In the genomic region with DNA sequence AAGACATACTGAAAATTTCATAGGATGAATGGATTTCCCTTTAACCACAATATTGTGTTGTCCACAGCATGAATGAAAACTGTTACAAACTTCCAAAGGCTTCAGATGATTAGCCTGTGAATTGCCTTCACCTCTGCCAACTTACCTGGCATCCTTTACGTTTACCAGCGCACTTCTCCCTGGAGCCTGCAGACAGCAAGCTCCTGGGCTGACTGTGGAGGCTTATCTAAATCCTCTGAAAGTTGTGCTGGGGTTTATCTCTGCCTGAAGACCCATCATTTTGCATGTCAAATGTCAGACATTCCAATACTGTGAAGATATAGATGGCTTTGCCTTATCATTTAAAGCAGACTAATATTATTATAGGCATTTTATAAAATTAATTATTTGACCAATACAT, we compare ENCODE assay signal across 17 cellular contexts.
DNase-seq lines count a peak whose midpoint lies in the region; ATAC-seq and TF ChIP-seq lines count a peak whose summit lies in the region.
"Had no signal": no experiment of that assay in that cellular context is flagged by ENCODE, and none has a peak within 500 bp of the region (broad histone marks: within the 10 kb centered on the region; RNA-seq: fewer than 3 reads in every experiment).

No MANE protein-coding gene starts in this region.

- ATAC-seq in GM23338 = peak; percentile 51
- ATAC-seq: CD8-positive, alpha-beta T cell had no signal

- no peaks in the 10 kb centered on the region for H3K27me3 ChIP-seq in GM23338 (ENCODE audit: insufficient read depth)
- H3K27me3 ChIP-seq in mesendoderm (ENCODE audit: insufficient read depth, low read length, poor library complexity) = no peaks in the 10 kb centered on the region
- H3K27me3 ChIP-seq: BLaER1 had no signal

- H2BK15ac ChIP-seq in mesendoderm (replicated peaks; ENCODE audit: low read depth) = no peak overlapping the region

- H4K8ac ChIP-seq in mesendoderm (ENCODE audit: low read depth, low read length) = no peak overlapping the region

- H3K23ac ChIP-seq in mesendoderm (ENCODE audit: low read length) = no peak overlapping the region

- H3K4me1 Mint-ChIP-seq in GM23338 = peaks cover 8% of the 10 kb centered on the region; the same call in 2 of the 3 replicates
- H3K4me1 Mint-ChIP-seq: B cell; CD4-positive, CD25-positive, alpha-beta regulatory T cell had no signal

- H3K4me2 ChIP-seq in GM23338 (no peak overlapping the region), mesendoderm (ENCODE audit: low read length) (no peak overlapping the region)
- H3K4me2 ChIP-seq: BLaER1 had no signal

- no peak overlapping the region for H3K4ac ChIP-seq in mesendoderm (ENCODE audit: low read depth, low read length)

- no peak overlapping the region for H2BK5ac ChIP-seq in mesendoderm (ENCODE audit: low read length)

- H3K79me2 ChIP-seq in GM23338 (replicated peaks; ENCODE audit: insufficient read depth) (no peaks in the 10 kb centered on the region), mesendoderm (ENCODE audit: control insufficient read depth, insufficient read depth, low read length) (no peaks in the 10 kb centered on the region)

- H2AK5ac ChIP-seq in mesendoderm (ENCODE audit: low read length) = no peak overlapping the region

- H4K20me1 ChIP-seq in GM23338 (replicated peaks; ENCODE audit: insufficient read depth) = no peaks in the 10 kb centered on the region
- H4K20me1 ChIP-seq: BLaER1 had no signal

- peaks cover 13% of the 10 kb centered on the region for H3K4me1 ChIP-seq in GM23338 (ENCODE audit: insufficient read depth)
- no peaks in the 10 kb centered on the region for H3K4me1 ChIP-seq in mesendoderm (ENCODE audit: control insufficient read depth, low read depth, low read length)

- no peak overlapping the region for H2BK120ac ChIP-seq in mesendoderm (ENCODE audit: low read depth, low read length)

- no peak overlapping the region for H3K56ac ChIP-seq in mesendoderm (ENCODE audit: low read length)

- no peak overlapping the region for H2AFZ ChIP-seq in GM23338

- no peak overlapping the region for H3K18ac ChIP-seq in mesendoderm (ENCODE audit: low read length)

- H3K4me3 Mint-ChIP-seq in GM23338 = no peak overlapping the region
- H3K4me3 Mint-ChIP-seq: B cell; CD4-positive, CD25-positive, alpha-beta regulatory T cell; CD8-positive, alpha-beta T cell; HFFc6 had no signal

- no peaks in the 10 kb centered on the region for H3F3A ChIP-seq in GM23338 (replicated peaks; ENCODE audit: low read depth)

- H3K9ac ChIP-seq in mesendoderm (ENCODE audit: low read length) = no peak overlapping the region
- H3K9ac ChIP-seq: BLaER1 had no signal

- H3K9me3 Mint-ChIP-seq in GM23338 = no peaks in the 10 kb centered on the region
- H3K9me3 Mint-ChIP-seq: CD8-positive, alpha-beta T cell; HFFc6 had no signal

- H3K27me3 Mint-ChIP-seq in GM23338 (ENCODE audit: insufficient read depth, low read depth, poor library complexity) = no peaks in the 10 kb centered on the region
- H3K27me3 Mint-ChIP-seq: B cell; CD4-positive, CD25-positive, alpha-beta regulatory T cell had no signal

- TF ChIP-seq CTCF in GM23338 (conservative IDR thresholded peaks at IDR 0.05; ENCODE audit: low read depth in 2 of 2) = no peak

- H3K36me3 Mint-ChIP-seq in GM23338 (ENCODE audit: low read depth) = no peaks in the 10 kb centered on the region
- H3K36me3 Mint-ChIP-seq: CD4-positive, CD25-positive, alpha-beta regulatory T cell; CD8-positive, alpha-beta T cell had no signal

- WGBS in mesendoderm (ENCODE audit: extremely low coverage, insufficient coverage, low lambda C conversion rate) = no CpG with 5 or more reads among the region's 2 CpGs

- in situ Hi-C loops in ACHN (cut with HindIII; ENCODE audit: low pct_ligation_motif_present, low pct_unique_long_range_greater_than_20kb, low sequenced_read_pairs) = no loop called here

- no peak overlapping the region for H4K5ac ChIP-seq in mesendoderm (ENCODE audit: low read length)

- H3K9me2 ChIP-seq in GM23338 (ENCODE audit: insufficient read depth) = no peaks in the 10 kb centered on the region

- H3K27ac ChIP-seq in GM23338 (ENCODE audit: low read depth) (no peak overlapping the region), mesendoderm (ENCODE audit: low read depth, low read length) (no peak overlapping the region)
- H3K27ac ChIP-seq: BLaER1, C4-2B had no signal

- H3K4me3 ChIP-seq in GM23338 = no peak overlapping the region
- H3K4me3 ChIP-seq in mesendoderm (ENCODE audit: low read length) = no peak overlapping the region
- H3K4me3 ChIP-seq: BLaER1, HAP-1 had no signal

- DNase-seq in D341Med (ENCODE audit: low spot score) = peak; percentile 51
- DNase-seq in GM23338 (ENCODE audit: low spot score) = peak; percentile 16
- peak; percentile 66 for DNase-seq in mesendoderm
- peak; percentile 23 for DNase-seq in retina
- DNase-seq in ACHN = no peak
- DNase-seq in activated naive CD4-positive, alpha-beta T cell treated with anti-CD3 and anti-CD28 coated beads, Interleukin-2, amount 50 U/mL, for 16 hours = no peak
- DNase-seq: CD4-positive, CD25-positive, alpha-beta regulatory T cell; CD8-positive, alpha-beta T cell; DMS53; DMS79 treated with DMSO at 0.1 percent for 48 hours; GF-D8; GOT3; HFFc6 had no signal

- no peak overlapping the region for H3K27ac Mint-ChIP-seq in GM23338
- H3K27ac Mint-ChIP-seq: B cell; CD4-positive, CD25-positive, alpha-beta regulatory T cell; CD8-positive, alpha-beta T cell; HFFc6 had no signal

- H3K79me1 ChIP-seq in mesendoderm (ENCODE audit: low read length) = no peaks in the 10 kb centered on the region

- H3K36me3 ChIP-seq in GM23338 (ENCODE audit: insufficient read depth) = no peaks in the 10 kb centered on the region
- H3K36me3 ChIP-seq in mesendoderm (ENCODE audit: control insufficient read depth, insufficient read depth, low read length) = no peaks in the 10 kb centered on the region
- H3K36me3 ChIP-seq: BLaER1, HAP-1 had no signal

TF ChIP-seq in GM23338, 12 proteins besides CTCF, POLR2A, EP300 and RAD21 (continues in another document):
- TF ChIP-seq JUNB (IDR thresholded peaks at IDR 0.05; ENCODE audit: unreplicated experiment) (no peak), ZNF114 (CRISPR knock-in tag; IDR thresholded peaks at IDR 0.05) (no peak), NANOG (IDR thresholded peaks at IDR 0.05; ENCODE audit: borderline replicate concordance) (no peak), ZNF331 (CRISPR knock-in tag; IDR thresholded peaks at IDR 0.05; ENCODE audit: low read depth) (no peak), CREB1 (CRISPR knock-in tag; IDR thresholded peaks at IDR 0.05; ENCODE audit: low read depth) (no peak), STAT1 (IDR thresholded peaks at IDR 0.05; ENCODE audit: unreplicated experiment) (no peak), POLR2AphosphoS5 (IDR thresholded peaks at IDR 0.05; ENCODE audit: low read depth) (no peak)
- TF ChIP-seq, protein P1, sequence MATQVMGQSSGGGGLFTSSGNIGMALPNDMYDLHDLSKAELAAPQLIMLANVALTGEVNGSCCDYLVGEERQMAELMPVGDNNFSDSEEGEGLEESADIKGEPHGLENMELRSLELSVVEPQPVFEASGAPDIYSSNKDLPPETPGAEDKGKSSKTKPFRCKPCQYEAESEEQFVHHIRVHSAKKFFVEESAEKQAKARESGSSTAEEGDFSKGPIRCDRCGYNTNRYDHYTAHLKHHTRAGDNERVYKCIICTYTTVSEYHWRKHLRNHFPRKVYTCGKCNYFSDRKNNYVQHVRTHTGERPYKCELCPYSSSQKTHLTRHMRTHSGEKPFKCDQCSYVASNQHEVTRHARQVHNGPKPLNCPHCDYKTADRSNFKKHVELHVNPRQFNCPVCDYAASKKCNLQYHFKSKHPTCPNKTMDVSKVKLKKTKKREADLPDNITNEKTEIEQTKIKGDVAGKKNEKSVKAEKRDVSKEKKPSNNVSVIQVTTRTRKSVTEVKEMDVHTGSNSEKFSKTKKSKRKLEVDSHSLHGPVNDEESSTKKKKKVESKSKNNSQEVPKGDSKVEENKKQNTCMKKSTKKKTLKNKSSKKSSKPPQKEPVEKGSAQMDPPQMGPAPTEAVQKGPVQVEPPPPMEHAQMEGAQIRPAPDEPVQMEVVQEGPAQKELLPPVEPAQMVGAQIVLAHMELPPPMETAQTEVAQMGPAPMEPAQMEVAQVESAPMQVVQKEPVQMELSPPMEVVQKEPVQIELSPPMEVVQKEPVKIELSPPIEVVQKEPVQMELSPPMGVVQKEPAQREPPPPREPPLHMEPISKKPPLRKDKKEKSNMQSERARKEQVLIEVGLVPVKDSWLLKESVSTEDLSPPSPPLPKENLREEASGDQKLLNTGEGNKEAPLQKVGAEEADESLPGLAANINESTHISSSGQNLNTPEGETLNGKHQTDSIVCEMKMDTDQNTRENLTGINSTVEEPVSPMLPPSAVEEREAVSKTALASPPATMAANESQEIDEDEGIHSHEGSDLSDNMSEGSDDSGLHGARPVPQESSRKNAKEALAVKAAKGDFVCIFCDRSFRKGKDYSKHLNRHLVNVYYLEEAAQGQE (IDR thresholded peaks at IDR 0.05; ENCODE audit: unreplicated experiment) = no peak

Comparison
In these comparisons a context has a peak if more than half of its experiments do, and no peak if none do; other contexts are left out.
1. DNase-seq: peak in D341Med (single experiment), GM23338 (single experiment), mesendoderm (single experiment) and retina (single experiment); none in ACHN (single experiment) and activated naive CD4-positive, alpha-beta T cell treated with anti-CD3 and anti-CD28 coated beads, Interleukin-2, amount 50 U/mL, for 16 hours (single experiment).